In the genomic region with DNA sequence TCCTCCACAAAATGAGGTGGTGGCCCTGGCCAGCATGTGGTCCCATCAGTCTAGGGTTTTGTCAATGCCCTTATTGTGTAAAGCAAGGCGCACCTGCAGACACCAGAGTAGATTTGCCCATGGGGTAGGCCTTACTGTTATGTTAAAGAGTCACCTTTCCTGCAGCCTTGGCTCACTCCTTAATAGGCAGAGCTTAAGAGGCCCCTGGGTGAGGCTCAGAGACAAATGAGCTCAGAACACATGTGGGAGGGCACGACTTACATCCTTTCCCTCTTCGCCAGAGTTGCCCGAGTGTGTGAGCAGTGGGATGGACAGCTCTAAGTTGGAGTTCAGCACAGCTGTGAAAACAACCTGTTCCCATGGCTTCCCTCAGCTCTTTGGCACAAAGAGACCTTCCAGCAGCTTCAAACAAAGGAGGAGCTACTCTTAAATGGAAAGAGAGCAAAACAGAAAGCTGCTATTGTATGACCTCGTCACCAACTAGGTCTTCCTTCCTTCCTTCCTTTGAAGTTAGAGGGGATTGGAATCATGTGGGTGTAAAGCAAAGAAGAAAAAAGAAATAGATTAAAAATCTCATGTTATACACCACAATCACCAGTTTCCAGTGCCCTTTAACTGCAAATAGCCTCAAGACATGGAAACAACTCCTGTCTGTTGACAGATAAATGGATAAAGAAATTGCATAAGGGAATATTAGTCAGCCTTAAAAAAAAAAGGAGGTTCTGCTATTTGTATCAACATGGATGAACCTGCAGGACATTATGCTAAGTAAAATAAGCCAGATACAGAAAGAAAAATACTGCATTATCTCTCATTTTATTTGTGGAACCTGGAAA, we compare ENCODE assay signal across 8 cellular contexts. TPM values are rescaled to one million over a fixed set of nuclear protein-coding genes. Genes with fewer than 3 reads are reported as not detected.
DNase-seq lines count a peak whose midpoint lies in the region; ATAC-seq and TF ChIP-seq lines count a peak whose summit lies in the region.

No MANE protein-coding gene starts in this region.

- TF ChIP-seq CTCF in GM23338 (conservative IDR thresholded peaks at IDR 0.05; ENCODE audit: low read depth in 2 of 2) (no peak), SK-N-SH (IDR thresholded peaks at IDR 0.05) (no peak), endothelial cell (IDR thresholded peaks at IDR 0.05; ENCODE audit: unreplicated experiment) (no peak), neural progenitor cell (IDR thresholded peaks at IDR 0.05) (no peak)

- H3K4me3 ChIP-seq in GM23338 (0 out of 2 replicates have a peak overlapping the region, but pooled peaks have one; percentile 9), SK-N-SH (ENCODE audit: low read depth in 2 of 2, low read length in 1 of 2) (no peak overlapping the region), neural progenitor cell (peak overlapping the region; percentile 10)

- no peaks in the 10 kb centered on the region for H3K9me3 Mint-ChIP-seq in GM23338
- H3K9me3 Mint-ChIP-seq in endothelial cell (ENCODE audit: unreplicated experiment), result no peaks in the 10 kb centered on the region
- H3K9me3 Mint-ChIP-seq in neural progenitor cell, result no peaks in the 10 kb centered on the region

- H3K79me2 ChIP-seq in GM23338 (replicated peaks; ENCODE audit: insufficient read depth) (no peaks in the 10 kb centered on the region), SK-N-SH (ENCODE audit: insufficient read depth) (no peaks in the 10 kb centered on the region), neural progenitor cell (ENCODE audit: low read depth) (no peaks in the 10 kb centered on the region)

- H3K4me1 ChIP-seq in GM23338 (ENCODE audit: insufficient read depth), result peaks cover 36% of the 10 kb centered on the region
- peaks cover 7 to 8% of the 10 kb centered on the region in 2 experiments; a peak in 3 of 4 replicates for H3K4me1 ChIP-seq in SK-N-SH (ENCODE audit: control insufficient read depth in 1 of 2, insufficient read depth in 2 of 2, low read depth in 1 of 2, low read length in 1 of 2)
- peaks cover 26% of the 10 kb centered on the region for H3K4me1 ChIP-seq in neural progenitor cell

- H3F3A ChIP-seq in GM23338 (replicated peaks; ENCODE audit: low read depth) (no peaks in the 10 kb centered on the region), SK-N-SH (replicated peaks; ENCODE audit: insufficient read depth) (no peaks in the 10 kb centered on the region), neural progenitor cell (ENCODE audit: low read depth) (peaks cover 27% of the 10 kb centered on the region)

- TF ChIP-seq RAD21 in SK-N-SH (IDR thresholded peaks at IDR 0.05; ENCODE audit: low read length), result no peak

- H3K27ac ChIP-seq in GM23338 (ENCODE audit: low read depth) (peak overlapping the region; percentile 90), SK-N-SH (ENCODE audit: low read depth in 2 of 2, low read length in 1 of 2) (peak overlapping the region in 1 of 2 experiments; percentile 30; a peak in 2 of 4 replicates), neural progenitor cell (peak overlapping the region; percentile 90)

- no peak for TF ChIP-seq EP300 in SK-N-SH (IDR thresholded peaks at IDR 0.05; ENCODE audit: borderline replicate concordance in 1 of 2, low read depth in 1 of 2, low read length in 1 of 2)

- no peak overlapping the region for H2AFZ ChIP-seq in GM23338
- H2AFZ ChIP-seq in SK-N-SH (ENCODE audit: low read depth), result no peak overlapping the region
- no peak overlapping the region for H2AFZ ChIP-seq in neural progenitor cell (replicated peaks)

- DNase-seq in GM23338 (ENCODE audit: low spot score) (peak; percentile 84), SK-N-SH (peak; percentile 15), endothelial cell (ENCODE audit: low spot score) (peak; percentile 61), neural progenitor cell (ENCODE audit: low spot score) (peak; percentile 88), OCI-M1 (lab: John Stamatoyannopoulos, UW) (no peak), NCI-H187 treated with DMSO at 0.1 percent for 48 hours (lab: John Stamatoyannopoulos, UW) (no peak)

- no peaks in the 10 kb centered on the region for H4K20me1 ChIP-seq in GM23338 (replicated peaks; ENCODE audit: insufficient read depth)
- no peaks in the 10 kb centered on the region for H4K20me1 ChIP-seq in SK-N-SH (ENCODE audit: insufficient read depth)
- no peaks in the 10 kb centered on the region for H4K20me1 ChIP-seq in neural progenitor cell (ENCODE audit: low read depth)

- H3K27ac Mint-ChIP-seq in GM23338 (peak overlapping the region; percentile 97), endothelial cell (ENCODE audit: unreplicated experiment) (peak overlapping the region; percentile 96), neural progenitor cell (peak overlapping the region; percentile 97)

- H3K9me3 ChIP-seq in SK-N-SH (no peaks in the 10 kb centered on the region), neural progenitor cell (ENCODE audit: low read depth) (no peaks in the 10 kb centered on the region)

- H3K4me2 ChIP-seq in GM23338 (peak overlapping the region; percentile 46), SK-N-SH (no peak overlapping the region), neural progenitor cell (peak overlapping the region; percentile 57)

- WGBS in SK-N-SH (ENCODE audit: low lambda C conversion rate), result 80% methylated on average over 3 of the region's 5 CpGs

- H3K4me1 Mint-ChIP-seq in GM23338 (peaks cover 58% of the 10 kb centered on the region), endothelial cell (ENCODE audit: unreplicated experiment) (peaks cover 40% of the 10 kb centered on the region), neural progenitor cell (peaks cover 34% of the 10 kb centered on the region)

- H3K36me3 Mint-ChIP-seq in GM23338 (ENCODE audit: low read depth) (no peaks in the 10 kb centered on the region; the same call in 2 of the 3 replicates), endothelial cell (ENCODE audit: low read depth, unreplicated experiment) (no peaks in the 10 kb centered on the region), neural progenitor cell (no peaks in the 10 kb centered on the region)

- POLR2A ChIA-PET in SK-N-SH (lab: Yijun Ruan, JAX), result no interaction called here

- peak overlapping the region; percentile 54 for H3K4me3 Mint-ChIP-seq in GM23338
- H3K4me3 Mint-ChIP-seq in endothelial cell (ENCODE audit: unreplicated experiment), result no peak overlapping the region
- peak overlapping the region; percentile 25 for H3K4me3 Mint-ChIP-seq in neural progenitor cell

- ATAC-seq in GM23338, result peak; percentile 97
- no peak for ATAC-seq in HG03565 (IDR thresholded peaks at IDR 0.05; ENCODE audit: unreplicated experiment)
- ATAC-seq in GM18517 (IDR thresholded peaks at IDR 0.05; ENCODE audit: unreplicated experiment), result no peak

- CTCF ChIA-PET in SK-N-SH (lab: Yijun Ruan, JAX), result interaction anchor here (0.5 to 1.4 kb wide), 4 partner anchors 39 to 146 kb away, joined by 3 to 4 read pairs (median 3); no protein-coding TSS in a partner anchor

- H3K36me3 ChIP-seq in GM23338 (ENCODE audit: insufficient read depth), result no peaks in the 10 kb centered on the region
- H3K36me3 ChIP-seq in SK-N-SH (replicated peaks in 1 of 2; ENCODE audit: control insufficient read depth in 1 of 2, insufficient read depth in 2 of 2, low read length in 1 of 2), result no peaks in the 10 kb centered on the region
- H3K36me3 ChIP-seq in neural progenitor cell, result no peaks in the 10 kb centered on the region

- H3K27me3 Mint-ChIP-seq in GM23338 (ENCODE audit: insufficient read depth, low read depth, poor library complexity) (peaks cover 4% of the 10 kb centered on the region), endothelial cell (ENCODE audit: unreplicated experiment) (peaks cover 12% of the 10 kb centered on the region), neural progenitor cell (ENCODE audit: insufficient read depth, low read depth) (peaks cover 6% of the 10 kb centered on the region)

- H3K9me2 ChIP-seq in GM23338 (ENCODE audit: insufficient read depth) (no peaks in the 10 kb centered on the region), SK-N-SH (no peaks in the 10 kb centered on the region)

- H3K9ac ChIP-seq in SK-N-SH (no peak overlapping the region), neural progenitor cell (no peak overlapping the region)

- H3K27me3 ChIP-seq in GM23338 (ENCODE audit: insufficient read depth), result no peaks in the 10 kb centered on the region
- no peaks in the 10 kb centered on the region for H3K27me3 ChIP-seq in SK-N-SH (ENCODE audit: insufficient read depth)
- no peaks in the 10 kb centered on the region for H3K27me3 ChIP-seq in neural progenitor cell

TF ChIP-seq in GM23338, 12 proteins besides CTCF, POLR2A, EP300 and RAD21 (continues in another document):
- TF ChIP-seq STAT1 (IDR thresholded peaks at IDR 0.05; ENCODE audit: unreplicated experiment), result no peak
- no peak for TF ChIP-seq EZH2 (IDR thresholded peaks at IDR 0.05; ENCODE audit: low read depth, unreplicated experiment)
- no peak for TF ChIP-seq ZNF331 (CRISPR knock-in tag; IDR thresholded peaks at IDR 0.05; ENCODE audit: low read depth)

TF ChIP-seq in SK-N-SH, 30 proteins besides CTCF, POLR2A, EP300 and RAD21 (continues in another document):
- TF ChIP-seq RFX5 (IDR thresholded peaks at IDR 0.05; ENCODE audit: low read length), result no peak
- TF ChIP-seq FOXJ3 (CRISPR knock-in tag; IDR thresholded peaks at IDR 0.05), result no peak
- no peak for TF ChIP-seq SIN3A (IDR thresholded peaks at IDR 0.05; ENCODE audit: borderline replicate concordance, low read depth, low read length)

RNA-seq across cellular contexts. Expression of gene XPNPEP1, which starts 11.9 kb away (rescaled TPM):
- total RNA-seq in GM23338 (2014; rRNA removed; shearing (Covaris generic)), result 55.8 and 60.5 TPM in 2 replicates
- 16.4 and 17.5 TPM in 2 replicates for polyA plus RNA-seq in GM23338 (2016; fragmentation: Nextera tagmentation; extraction: Ambion mirVana)
- 167 and 190 TPM in 2 replicates for polyA plus RNA-seq in SK-N-SH (2012; rRNA removed)
- polyA plus RNA-seq in SK-N-SH (2012; cell fraction: cytosol; rRNA removed), result 122 and 146 TPM in 2 replicates
- 264 and 305 TPM in 2 replicates for polyA plus RNA-seq in SK-N-SH (2012; cell fraction: nucleus; rRNA removed)
- 202 TPM for total RNA-seq in endothelial cell (ENCODE audit: unreplicated experiment)
- 94.8 and 113 TPM in 2 replicates for total RNA-seq in neural progenitor cell (ENCODE audit: low replicate concordance)

Comparison
In these comparisons a context has a peak if more than half of its experiments do, and no peak if none do; other contexts are left out.
1. DNase-seq: peak in GM23338 (single experiment), SK-N-SH (single experiment), endothelial cell (single experiment) and neural progenitor cell (single experiment); none in OCI-M1 (single experiment) and NCI-H187 treated with DMSO at 0.1 percent for 48 hours (single experiment).
2. H3K4me3 ChIP-seq: peak in GM23338 (single experiment) and neural progenitor cell (single experiment); none in SK-N-SH (0 of 2).
3. Peak in every context shown above with its lines, with median percentiles within 50 percentile points of each other: H3K27ac Mint-ChIP-seq.